Comparison of ENCODE assay signal across 6 cellular contexts in genomic region chr5:168777651-168778050, GRCh38.
"Had no signal": no experiment of that assay in that cellular context is flagged by ENCODE, and none has a peak within 500 bp of the region (broad histone marks: within the 10 kb centered on the region; RNA-seq: fewer than 3 reads in every experiment).

No MANE protein-coding gene starts in this region.

- H3K27ac ChIP-seq: GM23248, HL-60 had no signal

- H3K9me3 ChIP-seq: HAP-1 had no signal

- DNase-seq: GM23248, GOT3, H7, HFFc6 had no signal

- H3K36me3 ChIP-seq: HAP-1 had no signal

- H3K4me1 ChIP-seq: HAP-1 had no signal

- H3K4me3 ChIP-seq: GM23248, HAP-1 had no signal
